Comparison of ENCODE assay signal across 8 cellular contexts in the genomic region with DNA sequence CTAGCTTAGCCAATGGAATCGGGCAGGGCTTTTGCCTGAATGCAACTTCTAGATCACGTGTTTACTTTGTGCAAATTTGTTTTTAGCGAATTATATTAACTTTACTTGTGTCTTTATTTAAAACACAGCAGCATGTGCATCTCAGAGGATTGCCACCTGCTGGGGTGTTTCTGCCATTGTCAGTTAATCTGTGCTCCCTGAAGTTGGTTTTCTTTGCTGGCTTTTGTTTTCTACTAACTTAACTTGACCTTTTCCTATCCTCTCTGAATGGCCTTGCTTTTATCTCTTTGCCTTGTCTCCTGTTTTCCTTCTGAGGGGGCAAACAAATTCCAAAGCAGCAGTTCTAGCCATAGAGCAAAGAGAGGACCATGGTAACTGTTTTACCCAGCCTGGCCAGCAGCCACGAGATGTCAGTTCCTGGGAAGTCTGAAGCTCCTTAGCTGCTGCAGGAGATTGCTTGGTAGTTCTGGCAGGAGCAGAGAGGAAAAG.
A peak's percentile ranks its signal among the peaks of the same experiment; 100 is the strongest.
DNase-seq lines count a peak whose midpoint lies in the region; ATAC-seq and TF ChIP-seq lines count a peak whose summit lies in the region.

No MANE protein-coding gene starts in this region.

- no peaks in the 10 kb centered on the region for H3K36me3 Mint-ChIP-seq in activated T-helper 17 cell treated with anti-CD3 and anti-CD28 coated beads, Interleukin-2, amount 50 U/mL, for 72 hours (ENCODE audit: low read depth)

- in situ Hi-C loops in Caki2 (cut with HindIII; ENCODE audit: low pct_unique_long_range_greater_than_20kb, low sequenced_read_pairs), result no loop called here

- H3K27ac ChIP-seq in foreskin keratinocyte, result no peak overlapping the region

- H3K4me1 Mint-ChIP-seq in activated T-helper 17 cell treated with anti-CD3 and anti-CD28 coated beads, Interleukin-2, amount 50 U/mL, for 72 hours, result peaks cover 6% of the 10 kb centered on the region

- peak; percentile 21 for ATAC-seq in GM21447 (IDR thresholded peaks at IDR 0.05; ENCODE audit: unreplicated experiment)
- no peak for ATAC-seq in foreskin keratinocyte
- ATAC-seq in activated T-helper 17 cell treated with anti-CD3 and anti-CD28 coated beads, Interleukin-2, amount 50 U/mL, for 72 hours (replicated peaks), result no peak

- H3K9me3 Mint-ChIP-seq in activated T-helper 17 cell treated with anti-CD3 and anti-CD28 coated beads, Interleukin-2, amount 50 U/mL, for 72 hours, result no peaks in the 10 kb centered on the region

- no peak overlapping the region for H3K27ac Mint-ChIP-seq in activated T-helper 17 cell treated with anti-CD3 and anti-CD28 coated beads, Interleukin-2, amount 50 U/mL, for 72 hours

- no peaks in the 10 kb centered on the region for H3K27me3 ChIP-seq in foreskin keratinocyte

- TF ChIP-seq CTCF in foreskin keratinocyte (conservative IDR thresholded peaks at IDR 0.05), result peak; percentile 54

- peak; percentile 27 for DNase-seq in Caki2 (ENCODE audit: low read depth)
- DNase-seq in OCI-M1 (lab: John Stamatoyannopoulos, UW), result peak; percentile 53
- no peak for DNase-seq in foreskin keratinocyte
- peak; percentile 31 for DNase-seq in superior temporal gyrus (ENCODE audit: extremely low spot score)
- DNase-seq in COLO829 (ENCODE audit: low spot score), result no peak
- DNase-seq in epidermal melanocyte (ENCODE audit: insufficient read length, low spot score), result no peak

- peaks cover 37% of the 10 kb centered on the region for H3K4me1 ChIP-seq in foreskin keratinocyte

- H3K4me3 Mint-ChIP-seq in activated T-helper 17 cell treated with anti-CD3 and anti-CD28 coated beads, Interleukin-2, amount 50 U/mL, for 72 hours, result no peak overlapping the region

- peaks cover 32% of the 10 kb centered on the region for H3K27me3 Mint-ChIP-seq in activated T-helper 17 cell treated with anti-CD3 and anti-CD28 coated beads, Interleukin-2, amount 50 U/mL, for 72 hours

Comparison
In these comparisons a context has a peak if more than half of its experiments do, and no peak if none do; other contexts are left out.
1. DNase-seq: peak in Caki2 (single experiment), OCI-M1 (single experiment) and superior temporal gyrus (single experiment); none in foreskin keratinocyte (0 of 2), COLO829 (single experiment) and epidermal melanocyte (single experiment).